In the genomic region with DNA sequence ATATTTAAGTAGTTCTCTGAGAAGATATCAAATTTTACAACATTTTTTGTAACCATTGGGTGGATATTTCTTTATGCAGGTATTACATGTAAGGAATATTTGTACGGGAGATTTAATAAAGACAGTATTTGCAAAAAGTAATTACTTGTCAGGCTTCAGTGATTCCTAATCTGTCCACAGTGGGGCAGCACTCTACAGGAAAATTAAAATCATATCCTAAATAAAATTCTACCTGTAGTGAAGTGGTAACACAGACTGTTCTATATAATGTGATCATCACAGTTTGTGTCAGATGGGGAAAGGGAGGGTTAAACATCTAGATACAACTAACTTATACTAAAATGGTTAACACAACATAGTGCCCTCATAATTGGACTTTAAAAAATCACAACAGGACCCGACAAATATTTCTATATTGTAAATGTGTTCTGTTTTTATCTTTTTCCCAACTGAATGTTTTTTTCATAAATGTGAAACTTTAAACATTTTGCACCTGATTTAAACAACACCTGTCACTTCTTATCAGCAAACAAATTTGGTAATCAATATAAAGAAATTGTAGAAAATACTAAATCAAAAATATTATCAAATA, we compare ENCODE assay signal across 9 cellular contexts.
DNase-seq lines count a peak whose midpoint lies in the region; ATAC-seq lines count a peak whose summit lies in the region.
"Had no signal": no experiment of that assay in that cellular context is flagged by ENCODE, and none has a peak within 500 bp of the region (broad histone marks: within the 10 kb centered on the region; RNA-seq: fewer than 3 reads in every experiment).

No MANE protein-coding gene starts in this region.

- H3K4me1 ChIP-seq in right cardiac atrium (ENCODE audit: control insufficient read depth, insufficient read depth, low read length): no peaks in the 10 kb centered on the region

- H3K4me1 Mint-ChIP-seq in activated CD8-positive, alpha-beta memory T cell treated with anti-CD3 and anti-CD28 coated beads, Interleukin-2, amount 10 ng/mL, durations not matched to agents 7 days and 5 days: no peaks in the 10 kb centered on the region
- H3K4me1 Mint-ChIP-seq: central memory CD8-positive, alpha-beta T cell had no signal

- no peaks in the 10 kb centered on the region for H3K9me3 Mint-ChIP-seq in activated CD8-positive, alpha-beta memory T cell treated with anti-CD3 and anti-CD28 coated beads, Interleukin-2, amount 10 ng/mL, durations not matched to agents 7 days and 5 days (ENCODE audit: low read depth)
- H3K9me3 Mint-ChIP-seq: central memory CD8-positive, alpha-beta T cell had no signal

- H3K27ac ChIP-seq in right cardiac atrium (ENCODE audit: low read length): no peak overlapping the region

- H3K4me3 Mint-ChIP-seq in activated CD8-positive, alpha-beta memory T cell treated with anti-CD3 and anti-CD28 coated beads, Interleukin-2, amount 10 ng/mL, durations not matched to agents 7 days and 5 days: no peak overlapping the region
- H3K4me3 Mint-ChIP-seq: central memory CD8-positive, alpha-beta T cell had no signal

- H3K27me3 ChIP-seq in right cardiac atrium (ENCODE audit: control insufficient read depth, insufficient read depth): no peaks in the 10 kb centered on the region

- no peak overlapping the region for H3K27ac Mint-ChIP-seq in activated CD8-positive, alpha-beta memory T cell treated with anti-CD3 and anti-CD28 coated beads, Interleukin-2, amount 10 ng/mL, durations not matched to agents 7 days and 5 days

- 53% methylated on average over 2 of the region's 2 CpGs for WGBS in right cardiac atrium

- DNase-seq in activated CD8-positive, alpha-beta memory T cell treated with anti-CD3 and anti-CD28 coated beads, Interleukin-2, amount 10 ng/mL, durations not matched to agents 7 days and 5 days: peak; percentile 47
- DNase-seq in activated CD8-positive, alpha-beta memory T cell treated with anti-CD3 and anti-CD28 coated beads, Interleukin-2, amount 50 U/mL, for 48 hours: no peak
- DNase-seq in NCI-H460 (ENCODE audit: extremely low read depth, low read depth): peak; percentile 14
- peak; percentile 23 for DNase-seq in activated naive CD4-positive, alpha-beta T cell treated with Interleukin-2 at 50 U/mL for 16 hours
- DNase-seq in right cardiac atrium: peak in 2 of 3 donors; percentile 17 to 43
- DNase-seq in stimulated activated CD4-positive, alpha-beta T cell treated with anti-CD3 and anti-CD28 coated beads, Interleukin-2, amount 100 ng/mL, for 48 hours: peak; percentile 27 to 42

- no peak overlapping the region for H3K4me3 ChIP-seq in right cardiac atrium (ENCODE audit: low read length)

- no peaks in the 10 kb centered on the region for H3K36me3 Mint-ChIP-seq in activated CD8-positive, alpha-beta memory T cell treated with anti-CD3 and anti-CD28 coated beads, Interleukin-2, amount 10 ng/mL, durations not matched to agents 7 days and 5 days

- intact Hi-C loops in right cardiac atrium (cut with DNase I): no loop called here

- no peaks in the 10 kb centered on the region for H3K27me3 Mint-ChIP-seq in activated CD8-positive, alpha-beta memory T cell treated with anti-CD3 and anti-CD28 coated beads, Interleukin-2, amount 10 ng/mL, durations not matched to agents 7 days and 5 days

- CTCF ChIA-PET in activated CD8-positive, alpha-beta memory T cell treated with anti-CD3 and anti-CD28 coated beads, Interleukin-2, amount 10 ng/mL, durations not matched to agents 7 days and 5 days (lab: Charles Lee): no interaction called here

- H3K9me3 ChIP-seq in right cardiac atrium (ENCODE audit: control insufficient read depth, low read length): no peaks in the 10 kb centered on the region

- ATAC-seq in activated CD8-positive, alpha-beta memory T cell treated with anti-CD3 and anti-CD28 coated beads, Interleukin-2, amount 10 ng/mL, durations not matched to agents 7 days and 5 days: no peak
- peak; percentile 69 for ATAC-seq in HG02870 (IDR thresholded peaks at IDR 0.05; ENCODE audit: unreplicated experiment)
- ATAC-seq in right cardiac atrium: no peak
- ATAC-seq in GM19324 (IDR thresholded peaks at IDR 0.05; ENCODE audit: low FRiP score, unreplicated experiment): no peak
